In the genomic region with DNA sequence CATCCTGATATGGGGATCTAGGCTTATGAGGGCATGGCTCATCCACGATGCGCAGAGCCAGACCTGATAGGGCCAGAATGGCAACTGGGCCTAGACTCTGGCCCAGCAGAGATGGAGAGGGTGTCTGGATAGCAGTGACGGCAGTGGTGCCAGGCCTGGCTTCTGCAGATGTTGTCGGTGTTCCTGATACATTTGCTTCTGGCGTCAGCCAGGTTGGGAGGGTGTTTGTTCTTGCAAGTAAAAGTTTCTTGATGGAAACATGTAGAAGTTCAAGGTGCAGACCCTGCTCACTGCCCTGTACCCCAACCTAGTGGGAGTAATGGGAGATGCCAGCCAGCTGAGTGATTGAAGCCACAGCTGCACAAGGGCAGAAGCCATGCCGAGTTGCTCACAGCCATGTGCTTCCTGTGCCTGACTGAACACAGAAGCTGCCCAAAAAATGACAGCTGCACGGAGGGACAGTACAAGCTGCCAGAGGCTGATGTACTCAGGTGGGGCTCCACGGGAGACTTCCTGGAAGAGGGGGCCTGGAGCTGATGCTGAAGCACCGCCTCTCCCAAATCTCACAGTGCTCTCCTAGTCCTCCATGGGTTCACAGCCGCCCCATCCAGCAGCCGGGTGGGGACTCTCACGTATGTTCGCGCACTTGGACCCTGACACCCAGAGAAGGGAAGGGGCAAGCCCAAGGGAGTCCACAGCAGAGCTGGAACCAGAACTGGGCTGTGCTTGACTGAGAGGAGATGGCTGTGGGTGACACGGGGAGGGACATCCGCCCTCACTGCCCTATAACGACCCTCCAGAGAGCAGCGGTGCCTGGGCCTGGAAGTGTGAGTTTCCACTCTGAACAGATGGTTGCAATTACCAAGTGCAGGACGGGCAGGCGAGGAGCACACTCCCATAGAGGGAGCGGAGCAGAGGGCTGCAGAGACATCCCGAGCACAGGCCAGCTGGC, we compare ENCODE assay signal across 1 cellular context.
TF ChIP-seq lines count a peak whose summit lies in the region.

No MANE protein-coding gene starts in this region.

TF ChIP-seq in SK-N-SH, 30 proteins besides CTCF, POLR2A, EP300 and RAD21 (continued from another document):
- TF ChIP-seq, protein P1, sequence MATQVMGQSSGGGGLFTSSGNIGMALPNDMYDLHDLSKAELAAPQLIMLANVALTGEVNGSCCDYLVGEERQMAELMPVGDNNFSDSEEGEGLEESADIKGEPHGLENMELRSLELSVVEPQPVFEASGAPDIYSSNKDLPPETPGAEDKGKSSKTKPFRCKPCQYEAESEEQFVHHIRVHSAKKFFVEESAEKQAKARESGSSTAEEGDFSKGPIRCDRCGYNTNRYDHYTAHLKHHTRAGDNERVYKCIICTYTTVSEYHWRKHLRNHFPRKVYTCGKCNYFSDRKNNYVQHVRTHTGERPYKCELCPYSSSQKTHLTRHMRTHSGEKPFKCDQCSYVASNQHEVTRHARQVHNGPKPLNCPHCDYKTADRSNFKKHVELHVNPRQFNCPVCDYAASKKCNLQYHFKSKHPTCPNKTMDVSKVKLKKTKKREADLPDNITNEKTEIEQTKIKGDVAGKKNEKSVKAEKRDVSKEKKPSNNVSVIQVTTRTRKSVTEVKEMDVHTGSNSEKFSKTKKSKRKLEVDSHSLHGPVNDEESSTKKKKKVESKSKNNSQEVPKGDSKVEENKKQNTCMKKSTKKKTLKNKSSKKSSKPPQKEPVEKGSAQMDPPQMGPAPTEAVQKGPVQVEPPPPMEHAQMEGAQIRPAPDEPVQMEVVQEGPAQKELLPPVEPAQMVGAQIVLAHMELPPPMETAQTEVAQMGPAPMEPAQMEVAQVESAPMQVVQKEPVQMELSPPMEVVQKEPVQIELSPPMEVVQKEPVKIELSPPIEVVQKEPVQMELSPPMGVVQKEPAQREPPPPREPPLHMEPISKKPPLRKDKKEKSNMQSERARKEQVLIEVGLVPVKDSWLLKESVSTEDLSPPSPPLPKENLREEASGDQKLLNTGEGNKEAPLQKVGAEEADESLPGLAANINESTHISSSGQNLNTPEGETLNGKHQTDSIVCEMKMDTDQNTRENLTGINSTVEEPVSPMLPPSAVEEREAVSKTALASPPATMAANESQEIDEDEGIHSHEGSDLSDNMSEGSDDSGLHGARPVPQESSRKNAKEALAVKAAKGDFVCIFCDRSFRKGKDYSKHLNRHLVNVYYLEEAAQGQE (IDR thresholded peaks at IDR 0.05; ENCODE audit: low read depth, low read length): no peak
- TF ChIP-seq GABPA (IDR thresholded peaks at IDR 0.05; ENCODE audit: low read depth) (no peak), SIN3A (IDR thresholded peaks at IDR 0.05; ENCODE audit: borderline replicate concordance, low read depth, low read length) (no peak), ELF1 (IDR thresholded peaks at IDR 0.05) (no peak)
- TF ChIP-seq, protein P2, sequence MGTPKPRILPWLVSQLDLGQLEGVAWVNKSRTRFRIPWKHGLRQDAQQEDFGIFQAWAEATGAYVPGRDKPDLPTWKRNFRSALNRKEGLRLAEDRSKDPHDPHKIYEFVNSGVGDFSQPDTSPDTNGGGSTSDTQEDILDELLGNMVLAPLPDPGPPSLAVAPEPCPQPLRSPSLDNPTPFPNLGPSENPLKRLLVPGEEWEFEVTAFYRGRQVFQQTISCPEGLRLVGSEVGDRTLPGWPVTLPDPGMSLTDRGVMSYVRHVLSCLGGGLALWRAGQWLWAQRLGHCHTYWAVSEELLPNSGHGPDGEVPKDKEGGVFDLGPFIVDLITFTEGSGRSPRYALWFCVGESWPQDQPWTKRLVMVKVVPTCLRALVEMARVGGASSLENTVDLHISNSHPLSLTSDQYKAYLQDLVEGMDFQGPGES (IDR thresholded peaks at IDR 0.05; ENCODE audit: low read depth, low read length): no peak
- TF ChIP-seq, protein P3, sequence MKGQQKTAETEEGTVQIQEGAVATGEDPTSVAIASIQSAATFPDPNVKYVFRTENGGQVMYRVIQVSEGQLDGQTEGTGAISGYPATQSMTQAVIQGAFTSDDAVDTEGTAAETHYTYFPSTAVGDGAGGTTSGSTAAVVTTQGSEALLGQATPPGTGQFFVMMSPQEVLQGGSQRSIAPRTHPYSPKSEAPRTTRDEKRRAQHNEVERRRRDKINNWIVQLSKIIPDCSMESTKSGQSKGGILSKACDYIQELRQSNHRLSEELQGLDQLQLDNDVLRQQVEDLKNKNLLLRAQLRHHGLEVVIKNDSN (IDR thresholded peaks at IDR 0.05; ENCODE audit: borderline replicate concordance, low read depth): no peak
- TF ChIP-seq, protein P4, sequence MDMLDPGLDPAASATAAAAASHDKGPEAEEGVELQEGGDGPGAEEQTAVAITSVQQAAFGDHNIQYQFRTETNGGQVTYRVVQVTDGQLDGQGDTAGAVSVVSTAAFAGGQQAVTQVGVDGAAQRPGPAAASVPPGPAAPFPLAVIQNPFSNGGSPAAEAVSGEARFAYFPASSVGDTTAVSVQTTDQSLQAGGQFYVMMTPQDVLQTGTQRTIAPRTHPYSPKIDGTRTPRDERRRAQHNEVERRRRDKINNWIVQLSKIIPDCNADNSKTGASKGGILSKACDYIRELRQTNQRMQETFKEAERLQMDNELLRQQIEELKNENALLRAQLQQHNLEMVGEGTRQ (IDR thresholded peaks at IDR 0.05; ENCODE audit: borderline replicate concordance, low read depth, low read length): no peak
TF ChIP-seq in SK-N-SH: peak in this region for 3.
